ENCODE assay signal across 11 cellular contexts in genomic region chr10:21293518-21294356, GRCh38.
A peak's percentile ranks its signal among the peaks of the same experiment; 100 is the strongest.
DNase-seq lines count a peak whose midpoint lies in the region; ATAC-seq, FAIRE-seq and TF ChIP-seq lines count a peak whose summit lies in the region.
"Had no signal": no experiment of that assay in that cellular context is flagged by ENCODE, and none has a peak within 500 bp of the region (broad histone marks: within the 10 kb centered on the region; RNA-seq: fewer than 3 reads in every experiment).

No MANE protein-coding gene starts in this region.

- TF ChIP-seq POLR2A in endothelial cell of umbilical vein (IDR thresholded peaks at IDR 0.05; ENCODE audit: low read depth, low read length) = no peak

- no TSS peak for BruUV-seq in PC-3 (replicated peaks; lab: Mats Ljungman, UMichigan)
- BruUV-seq in endothelial cell of umbilical vein (replicated peaks; lab: Mats Ljungman, UMichigan) = no TSS peak

- H3K9me3 ChIP-seq in PC-3 (ENCODE audit: low read length) (no peaks in the 10 kb centered on the region), endothelial cell of umbilical vein (replicated peaks; ENCODE audit: control insufficient read depth, insufficient read depth, low read length) (no peaks in the 10 kb centered on the region), neuron (ENCODE audit: low read length) (no peaks in the 10 kb centered on the region)
- H3K9me3 ChIP-seq: neutrophil had no signal

- H3K9ac ChIP-seq in PC-3 (ENCODE audit: low read length) (peak overlapping the region; percentile 9; the same call in 1 of the 2 replicates), endothelial cell of umbilical vein (replicated peaks; ENCODE audit: extremely low read depth, insufficient read depth, low read length) (peak overlapping the region; percentile 76)

- CTCF ChIA-PET in PC-3 (lab: Charles Lee) (no interaction called here), endothelial cell of umbilical vein (lab: Charles Lee) (interaction anchor here (0.6 to 1.5 kb wide), 9 partner anchors 15 to 180 kb away, joined by 3 to 6 read pairs (median 4); no protein-coding TSS in a partner anchor)

- H3K27ac ChIP-seq in GM23338 (ENCODE audit: low read depth) (peak overlapping the region; percentile 91), PC-3 (ENCODE audit: low read length) (peak overlapping the region; percentile 55), endothelial cell of umbilical vein (ENCODE audit: insufficient read depth, low read depth, low read length) (peak overlapping the region; percentile 83)
- H3K27ac ChIP-seq: neutrophil had no signal

- peak overlapping the region; percentile 61 for H3K4me2 ChIP-seq in GM23338
- H3K4me2 ChIP-seq in PC-3 (ENCODE audit: low read length) = peak overlapping the region; percentile 78
- H3K4me2 ChIP-seq in endothelial cell of umbilical vein (ENCODE audit: insufficient read depth, low read length) = peak overlapping the region; percentile 61

- H3K9me3 Mint-ChIP-seq in GM23338 = peaks cover 7% of the 10 kb centered on the region; the same call in 2 of the 3 replicates
- no peaks in the 10 kb centered on the region for H3K9me3 Mint-ChIP-seq in activated naive CD4-positive, alpha-beta T cell treated with anti-CD3 and anti-CD28 coated beads, Interleukin-2, amount 50 U/mL, for 72 hours
- H3K9me3 Mint-ChIP-seq: activated T-cell treated with anti-CD3 and anti-CD28 coated beads, Interleukin-2, amount 50 U/mL, for 4 hours; central memory CD8-positive, alpha-beta T cell had no signal

- H3K9me1 ChIP-seq in endothelial cell of umbilical vein (replicated peaks; ENCODE audit: control insufficient read depth, extremely low read depth, insufficient read depth, low read length) = no peaks in the 10 kb centered on the region

- H3K4me1 Mint-ChIP-seq in GM23338 = peaks cover 59% of the 10 kb centered on the region
- H3K4me1 Mint-ChIP-seq: central memory CD8-positive, alpha-beta T cell had no signal

- H4K20me1 ChIP-seq in GM23338 (replicated peaks; ENCODE audit: insufficient read depth) (no peaks in the 10 kb centered on the region), PC-3 (ENCODE audit: low read length) (no peaks in the 10 kb centered on the region), endothelial cell of umbilical vein (replicated peaks; ENCODE audit: control insufficient read depth, extremely low read depth, insufficient read depth, low read length) (no peaks in the 10 kb centered on the region)

- ATAC-seq in GM23338 (peak; percentile 57), PC-3 (no peak), HG02623 (IDR thresholded peaks at IDR 0.05; ENCODE audit: unreplicated experiment) (no peak)
- ATAC-seq in activated naive CD4-positive, alpha-beta T cell treated with anti-CD3 and anti-CD28 coated beads, Interleukin-2, amount 50 U/mL, for 72 hours = no peak
- ATAC-seq: activated T-cell treated with anti-CD3 and anti-CD28 coated beads, Interleukin-2, amount 50 U/mL, for 4 hours had no signal

- POLR2A ChIA-PET in PC-3 (lab: Charles Lee; ENCODE audit: unreplicated experiment) (interaction anchor here (0.5 to 0.6 kb wide), 4 partner anchors 36 to 232 kb away, joined by 3 to 8 read pairs (median 4); partner anchors contain the start of gene SKIDA1), endothelial cell of umbilical vein (lab: Charles Lee) (interaction anchor here (0.6 to 0.9 kb wide), 2 partner anchors 37 to 79 kb away, joined by 3 to 6 read pairs; no protein-coding TSS in a partner anchor)

- H3K27me3 ChIP-seq in GM23338 (ENCODE audit: insufficient read depth) (no peaks in the 10 kb centered on the region), PC-3 (ENCODE audit: low read length) (no peaks in the 10 kb centered on the region), endothelial cell of umbilical vein (ENCODE audit: control insufficient read depth in 2 of 2, insufficient read depth in 2 of 2, low read length in 2 of 2) (no peaks in the 10 kb centered on the region), neuron (ENCODE audit: insufficient read depth, low read length) (no peaks in the 10 kb centered on the region)

- H2AFZ ChIP-seq in GM23338 = no peak overlapping the region
- H2AFZ ChIP-seq in PC-3 (ENCODE audit: low read length) = peak overlapping the region; percentile 64; the same call in 1 of the 2 replicates
- H2AFZ ChIP-seq in endothelial cell of umbilical vein (ENCODE audit: low read depth, low read length) = peak overlapping the region; percentile 28
- peak overlapping the region; percentile 74 for H2AFZ ChIP-seq in neuron (ENCODE audit: low read depth, low read length)

- H3K27ac Mint-ChIP-seq in GM23338 = peak overlapping the region; percentile 96
- no peak overlapping the region for H3K27ac Mint-ChIP-seq in activated naive CD4-positive, alpha-beta T cell treated with anti-CD3 and anti-CD28 coated beads, Interleukin-2, amount 50 U/mL, for 72 hours

- TF ChIP-seq CTCF in GM23338 (conservative IDR thresholded peaks at IDR 0.05; ENCODE audit: low read depth in 2 of 2) = no peak
- no peak for TF ChIP-seq CTCF in PC-3 (conservative IDR thresholded peaks at IDR 0.05; ENCODE audit: low read depth, low read length)
- no peak for TF ChIP-seq CTCF in endothelial cell of umbilical vein (IDR thresholded peaks at IDR 0.05; ENCODE audit: extremely low read depth in 1 of 2, insufficient read depth in 1 of 2, low read depth in 1 of 2, low read length in 2 of 2)

- H3K4me3 Mint-ChIP-seq in GM23338 = peak overlapping the region; percentile 62
- H3K4me3 Mint-ChIP-seq: activated T-cell treated with anti-CD3 and anti-CD28 coated beads, Interleukin-2, amount 50 U/mL, for 4 hours; central memory CD8-positive, alpha-beta T cell had no signal

- H3K4me3 ChIP-seq in GM23338 (peak overlapping the region; percentile 39), PC-3 (ENCODE audit: low read length) (peak overlapping the region; percentile 60), endothelial cell of umbilical vein (replicated peaks in 1 of 3; ENCODE audit: insufficient read depth in 1 of 3, low read depth in 1 of 3, low read length in 3 of 3) (peak overlapping the region in 1 of 3 experiments; percentile 57), neuron (ENCODE audit: low read length) (peak overlapping the region; percentile 52)

- H3K9me2 ChIP-seq in GM23338 (ENCODE audit: insufficient read depth) = no peaks in the 10 kb centered on the region
- H3K9me2 ChIP-seq in PC-3 (replicated peaks; ENCODE audit: low read length) = no peaks in the 10 kb centered on the region

- H3F3A ChIP-seq in GM23338 (replicated peaks; ENCODE audit: low read depth) (peaks cover 21% of the 10 kb centered on the region), PC-3 (ENCODE audit: low read length, unreplicated experiment) (no peaks in the 10 kb centered on the region)

- H3K27me3 Mint-ChIP-seq in GM23338 (ENCODE audit: insufficient read depth, low read depth, poor library complexity) = peaks cover 7% of the 10 kb centered on the region

- H3K79me2 ChIP-seq in GM23338 (replicated peaks; ENCODE audit: insufficient read depth) (no peaks in the 10 kb centered on the region), PC-3 (ENCODE audit: low read length) (no peaks in the 10 kb centered on the region), endothelial cell of umbilical vein (ENCODE audit: control insufficient read depth, insufficient read depth, low read length) (no peaks in the 10 kb centered on the region)

- H3K4me1 ChIP-seq in GM23338 (ENCODE audit: insufficient read depth) (peaks cover 38% of the 10 kb centered on the region), PC-3 (ENCODE audit: insufficient read depth, low read length) (peaks cover 14% of the 10 kb centered on the region), endothelial cell of umbilical vein (ENCODE audit: control insufficient read depth, extremely low read depth, insufficient read depth, low read length) (peaks cover 19% of the 10 kb centered on the region), neuron (ENCODE audit: insufficient read depth, low read length) (peaks cover 35% of the 10 kb centered on the region)

- peaks cover 8% of the 10 kb centered on the region for H3K36me3 Mint-ChIP-seq in GM23338 (ENCODE audit: low read depth)
- H3K36me3 Mint-ChIP-seq in activated naive CD4-positive, alpha-beta T cell treated with anti-CD3 and anti-CD28 coated beads, Interleukin-2, amount 50 U/mL, for 72 hours = no peaks in the 10 kb centered on the region

- DNase-seq in GM23338 (ENCODE audit: low spot score) (no peak), PC-3 (no peak), endothelial cell of umbilical vein (ENCODE audit: low read depth, low spot score) (no peak), NCI-H82 treated with DMSO at 0.1 percent for 48 hours (lab: John Stamatoyannopoulos, UW; ENCODE audit: unreplicated experiment) (no peak)
- no peak for DNase-seq in activated naive CD4-positive, alpha-beta T cell treated with anti-CD3 and anti-CD28 coated beads, Interleukin-2, amount 50 U/mL, for 72 hours (ENCODE audit: low spot score in 2 of 2)
- no peak for DNase-seq in effector CD4-positive, alpha-beta T cell
- DNase-seq: activated T-cell treated with anti-CD3 and anti-CD28 coated beads, Interleukin-2, amount 50 U/mL, for 4 hours had no signal

- dilution Hi-C loops in endothelial cell of umbilical vein (cut with MboI; ENCODE audit: extremely low pct_ligation_motif_present, low sequenced_read_pairs) = no loop called here

- FAIRE-seq in endothelial cell of umbilical vein (lab: Jason Lieb, UNC) = peak; percentile 8

- H3K36me3 ChIP-seq in GM23338 (ENCODE audit: insufficient read depth) (no peaks in the 10 kb centered on the region), PC-3 (ENCODE audit: low read depth, low read length) (no peaks in the 10 kb centered on the region), endothelial cell of umbilical vein (ENCODE audit: control insufficient read depth in 2 of 2, extremely low read depth in 1 of 2, insufficient read depth in 2 of 2, low read length in 2 of 2) (no peaks in the 10 kb centered on the region), neuron (ENCODE audit: insufficient read depth, low read length) (no peaks in the 10 kb centered on the region)
- H3K36me3 ChIP-seq: neutrophil had no signal

- intact Hi-C loops in PC-3 (cut with micrococcal nuclease) (loop anchor here (5.0 kb wide), 2 partner anchors 69 to 204 kb away; no protein-coding TSS in a partner anchor), endothelial cell of umbilical vein (cut with micrococcal nuclease) (loop anchor here (1.0 to 5.0 kb wide), 5 partner anchors 21 to 234 kb away; partner anchors contain the start of gene SKIDA1)

TF ChIP-seq in GM23338, 12 proteins besides CTCF, POLR2A, EP300 and RAD21:
- TF ChIP-seq JUNB (IDR thresholded peaks at IDR 0.05; ENCODE audit: unreplicated experiment) = no peak

TF ChIP-seq in endothelial cell of umbilical vein, 7 proteins besides CTCF, POLR2A, EP300 and RAD21 (continues in another document):
- TF ChIP-seq POLR2AphosphoS5 (IDR thresholded peaks at IDR 0.05; ENCODE audit: insufficient read depth, low read depth, low read length) (no peak), FOS (IDR thresholded peaks at IDR 0.05; ENCODE audit: borderline replicate concordance, insufficient read depth, low read length) (no peak), EZH2 (IDR thresholded peaks at IDR 0.05; ENCODE audit: borderline replicate concordance, low read depth, low read length, severe bottlenecking) (no peak), JUN (IDR thresholded peaks at IDR 0.05; ENCODE audit: borderline replicate concordance, insufficient read depth, insufficient read length, low read depth) (no peak), MAX (IDR thresholded peaks at IDR 0.05; ENCODE audit: insufficient read depth, insufficient read length) (no peak)
